Comparison of ENCODE assay signal across 7 cellular contexts in genomic region chr16:370980-371728, GRCh38. TPM values are rescaled to one million over a fixed set of nuclear protein-coding genes. Genes with fewer than 3 reads are reported as not detected.
DNase-seq lines count a peak whose midpoint lies in the region; ATAC-seq and TF ChIP-seq lines count a peak whose summit lies in the region.

No MANE protein-coding gene starts in this region.

- no peaks in the 10 kb centered on the region for H3K27me3 Mint-ChIP-seq in activated CD4-positive, alpha-beta memory T cell treated with anti-CD3 and anti-CD28 coated beads, Interleukin-2, amount 10 ng/mL, durations not matched to agents 7 days and 5 days

- H2AFZ ChIP-seq in hepatocyte = no peak overlapping the region

- no peaks in the 10 kb centered on the region for H3K9me3 Mint-ChIP-seq in activated CD4-positive, alpha-beta memory T cell treated with anti-CD3 and anti-CD28 coated beads, Interleukin-2, amount 10 ng/mL, durations not matched to agents 7 days and 5 days

- H3K9me2 ChIP-seq in hepatocyte (replicated peaks; ENCODE audit: insufficient read depth) = no peaks in the 10 kb centered on the region

- no peaks in the 10 kb centered on the region for H4K20me1 ChIP-seq in hepatocyte (ENCODE audit: insufficient read depth, poor library complexity, severe bottlenecking)

- no peak for ATAC-seq in GM21737 (IDR thresholded peaks at IDR 0.05; ENCODE audit: unreplicated experiment)

- H3K36me3 ChIP-seq in hepatocyte (replicated peaks; ENCODE audit: insufficient read depth, low read depth) (no peaks in the 10 kb centered on the region), stomach (peaks cover 50 to 85% (median 78%) of the 10 kb centered on the region in 4 donors)

- peaks cover 4% of the 10 kb centered on the region for H3K79me2 ChIP-seq in hepatocyte

- POLR2A ChIA-PET in activated CD4-positive, alpha-beta memory T cell treated with anti-CD3 and anti-CD28 coated beads, Interleukin-2, amount 10 ng/mL, durations not matched to agents 7 days and 5 days (lab: Charles Lee) = interaction anchor here (1.0 to 3.1 kb wide), 3 partner anchors 8 to 10 kb away, joined by 3 to 23 read pairs (median 5); partner anchors contain the start of gene PGAP6

- no peaks in the 10 kb centered on the region for H3K27me3 ChIP-seq in HL-60 (ENCODE audit: insufficient read depth, poor library complexity, severe bottlenecking)
- no peaks in the 10 kb centered on the region for H3K27me3 ChIP-seq in hepatocyte
- H3K27me3 ChIP-seq in stomach = no peaks in the 10 kb centered on the region

- H3K36me3 Mint-ChIP-seq in activated CD4-positive, alpha-beta memory T cell treated with anti-CD3 and anti-CD28 coated beads, Interleukin-2, amount 10 ng/mL, durations not matched to agents 7 days and 5 days (ENCODE audit: low read depth) = peaks cover 16% of the 10 kb centered on the region

- TF ChIP-seq CTCF in HL-60 (IDR thresholded peaks at IDR 0.05; ENCODE audit: insufficient read depth, low read length) (no peak), hepatocyte (IDR thresholded peaks at IDR 0.05; ENCODE audit: poor library complexity) (no peak), stomach (IDR thresholded peaks at IDR 0.05) (no peak)

- 70% methylated on average over 13 of the region's 15 CpGs for WGBS in hepatocyte (ENCODE audit: low lambda C conversion rate, missing lambda C conversion rate)
- WGBS in stomach, 5 donors = 56 to 74% (median 68%) methylated on average over 6 to 15 of the region's 15 CpGs

- H3K4me1 ChIP-seq in hepatocyte (ENCODE audit: insufficient read depth) (peaks cover 4% of the 10 kb centered on the region), stomach (peaks cover 16 to 26% (median 24%) of the 10 kb centered on the region in 4 donors)

- H3K4me2 ChIP-seq in hepatocyte = peak overlapping the region; percentile 67

- no peak for TF ChIP-seq EP300 in stomach (IDR thresholded peaks at IDR 0.05)

- H3K27ac ChIP-seq in HL-60 (replicated peaks) (peak overlapping the region; percentile 50), hepatocyte (peak overlapping the region; percentile 47), stomach (peak overlapping the region; percentile 62 to 83 (median 75))

- intact Hi-C loops in stomach (cut with DNase I; ENCODE audit: low total_unique reads) = no loop called here

- TF ChIP-seq POLR2A in stomach (IDR thresholded peaks at IDR 0.05) = no peak

- H3K4me3 ChIP-seq in HL-60 (replicated peaks; ENCODE audit: insufficient read depth, low read length) (no peak overlapping the region), hepatocyte (no peak overlapping the region), stomach (peak overlapping the region; percentile 53 to 68 (median 58))

- peak overlapping the region; percentile 82 for H3K4me3 Mint-ChIP-seq in activated CD4-positive, alpha-beta memory T cell treated with anti-CD3 and anti-CD28 coated beads, Interleukin-2, amount 10 ng/mL, durations not matched to agents 7 days and 5 days

- H3K4me1 Mint-ChIP-seq in activated CD4-positive, alpha-beta memory T cell treated with anti-CD3 and anti-CD28 coated beads, Interleukin-2, amount 10 ng/mL, durations not matched to agents 7 days and 5 days = peaks cover 18% of the 10 kb centered on the region

- H3K9me3 ChIP-seq in hepatocyte (ENCODE audit: low read depth) (no peaks in the 10 kb centered on the region), stomach (no peaks in the 10 kb centered on the region)

- DNase-seq in HL-60 (ENCODE audit: low read depth in 1 of 2, low spot score in 1 of 2) (no peak), hepatocyte (ENCODE audit: low spot score) (no peak), stomach (no peak), glomerular visceral epithelial cell (ENCODE audit: extremely low spot score) (no peak)
- DNase-seq in activated CD4-positive, alpha-beta memory T cell treated with anti-CD3 and anti-CD28 coated beads, Interleukin-2, amount 10 ng/mL, durations not matched to agents 7 days and 5 days = no peak
- no peak for DNase-seq in activated effector memory CD4-positive, alpha-beta T cell treated with anti-CD3 and anti-CD28 coated beads, Interleukin-2, amount 50 U/mL, for 16 hours

- H3K27ac Mint-ChIP-seq in activated CD4-positive, alpha-beta memory T cell treated with anti-CD3 and anti-CD28 coated beads, Interleukin-2, amount 10 ng/mL, durations not matched to agents 7 days and 5 days = peak overlapping the region; percentile 77

- CTCF ChIA-PET in activated CD4-positive, alpha-beta memory T cell treated with anti-CD3 and anti-CD28 coated beads, Interleukin-2, amount 10 ng/mL, durations not matched to agents 7 days and 5 days (lab: Charles Lee) = interaction anchor here (1.0 to 1.9 kb wide), 3 partner anchors 9 to 264 kb away, joined by 3 to 8 read pairs (median 6); partner anchors contain the start of gene AXIN1

RNA-seq across cellular contexts. Expression of gene MRPL28, which starts 0.8 kb away (rescaled TPM):
- total RNA-seq in activated CD4-positive, alpha-beta memory T cell treated with anti-CD3 and anti-CD28 coated beads, Interleukin-2, amount 10 ng/mL, durations not matched to agents 7 days and 5 days = 10 to 100 TPM; 71.4 to 72.6 TPM
- total RNA-seq in hepatocyte = 80.0 and 88.1 TPM in 2 replicates
- polyA plus RNA-seq in hepatocyte = 126 and 144 TPM in 2 replicates
- 100 to 1,000 TPM in 1 of 5 donors, 10 to 100 TPM in 3, 1 to 10 TPM in 1; 9.9 to 106 (median 30.7) TPM for total RNA-seq in stomach
- 100 to 1,000 TPM in 1 of 3 donors, 10 to 100 TPM in 2; 78.8 to 100 (median 83.4) TPM for polyA plus RNA-seq in stomach

RNA-seq across cellular contexts. Expression of gene PGAP6, which starts 10.6 kb away (rescaled TPM):
- total RNA-seq in activated CD4-positive, alpha-beta memory T cell treated with anti-CD3 and anti-CD28 coated beads, Interleukin-2, amount 10 ng/mL, durations not matched to agents 7 days and 5 days = 10 to 100 TPM; 59.2 to 59.9 TPM
- total RNA-seq in hepatocyte (130 and 133 TPM in 2 replicates), stomach (100 to 1,000 TPM in 4 of 5 donors, 10 to 100 TPM in 1; 20.7 to 364 (median 162) TPM)
- polyA plus RNA-seq in hepatocyte (205 and 229 TPM in 2 replicates), stomach (10 to 100 TPM; 27.7 to 54.4 (median 33.9) TPM)

RNA-seq across cellular contexts. Expression of gene AXIN1, which starts 18.6 kb away (rescaled TPM):
- 10 to 100 TPM; 25.4 to 25.7 TPM for total RNA-seq in activated CD4-positive, alpha-beta memory T cell treated with anti-CD3 and anti-CD28 coated beads, Interleukin-2, amount 10 ng/mL, durations not matched to agents 7 days and 5 days
- total RNA-seq in hepatocyte (22.5 and 27.2 TPM in 2 replicates), stomach (10 to 100 TPM; 11.7 to 69.2 (median 17.0) TPM)
- polyA plus RNA-seq in hepatocyte (16.1 and 22.5 TPM in 2 replicates), stomach (10 to 100 TPM; 13.3 to 19.1 (median 17.9) TPM)

RNA-seq across cellular contexts. Expression of gene NME4, which starts 25.8 kb away (rescaled TPM):
- 10 to 100 TPM; 33.9 to 34.0 TPM for total RNA-seq in activated CD4-positive, alpha-beta memory T cell treated with anti-CD3 and anti-CD28 coated beads, Interleukin-2, amount 10 ng/mL, durations not matched to agents 7 days and 5 days
- total RNA-seq in hepatocyte (168 and 227 TPM in 2 replicates), stomach (100 to 1,000 TPM in 1 of 5 donors, 10 to 100 TPM in 4; 23.3 to 187 (median 49.0) TPM)
- polyA plus RNA-seq in hepatocyte (543 and 611 TPM in 2 replicates), stomach (10 to 100 TPM; 84.0 to 97.7 (median 95.6) TPM)

RNA-seq across cellular contexts. Expression of gene DECR2, which starts 30.5 kb away (rescaled TPM):
- 1 to 10 TPM; 3.0 to 3.3 TPM for total RNA-seq in activated CD4-positive, alpha-beta memory T cell treated with anti-CD3 and anti-CD28 coated beads, Interleukin-2, amount 10 ng/mL, durations not matched to agents 7 days and 5 days
- 29.4 and 54.5 TPM in 2 replicates for total RNA-seq in hepatocyte
- 80.5 and 107 TPM in 2 replicates for polyA plus RNA-seq in hepatocyte
- 100 to 1,000 TPM in 1 of 5 donors, 10 to 100 TPM in 2, 1 to 10 TPM in 2; 5.8 to 149 (median 12.5) TPM for total RNA-seq in stomach
- polyA plus RNA-seq in stomach = 10 to 100 TPM; 20.8 to 24.5 (median 22.6) TPM

Comparison
In these comparisons a context has a peak if more than half of its experiments do, and no peak if none do; other contexts are left out.
1. H3K4me3 ChIP-seq: peak in stomach (4 of 4); none in HL-60 (single experiment) and hepatocyte (single experiment).
2. Peak in every context shown above with its lines, with median percentiles within 50 percentile points of each other: H3K27ac ChIP-seq.